7 cellular contexts compared by ENCODE assay signal in the genomic region with DNA sequence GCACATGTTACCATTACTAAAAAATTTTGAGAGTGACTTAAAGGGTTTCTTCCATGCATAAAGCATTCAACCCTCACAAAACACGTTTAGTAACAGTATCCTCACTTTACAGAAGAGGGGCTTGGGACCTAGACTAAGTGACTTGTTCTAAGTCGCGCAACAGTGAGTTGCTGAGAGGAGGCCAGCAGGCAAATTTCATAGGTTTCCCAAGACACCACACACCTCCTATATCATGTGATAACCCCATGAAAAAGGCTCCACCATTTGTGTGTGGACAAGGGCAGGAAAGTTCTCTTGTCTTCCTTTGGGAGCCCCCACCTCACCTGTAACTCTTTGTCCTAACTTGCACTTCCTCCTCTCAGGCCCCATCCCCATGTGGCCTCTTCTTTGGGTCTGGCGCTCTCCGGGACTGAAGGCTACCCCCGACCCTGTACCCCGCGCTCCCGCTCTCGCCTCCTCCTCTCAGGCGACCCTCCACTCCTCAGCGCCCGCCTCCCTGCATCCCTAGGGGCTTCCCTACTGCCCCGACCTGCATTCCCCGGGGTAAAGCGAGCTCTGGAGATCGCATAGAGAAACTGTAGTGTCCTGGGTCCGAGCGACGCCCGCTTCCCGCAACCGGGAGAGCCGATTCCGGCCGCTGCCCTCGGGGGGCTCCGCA. TPM values are rescaled to one million over a fixed set of nuclear protein-coding genes. Genes with fewer than 3 reads are reported as not detected.
DNase-seq lines count a peak whose midpoint lies in the region; ATAC-seq and TF ChIP-seq lines count a peak whose summit lies in the region.

No MANE protein-coding gene starts in this region.

- no peak for TF ChIP-seq CTCF in GM12875 (IDR thresholded peaks at IDR 0.05; ENCODE audit: borderline replicate concordance, insufficient read depth, low read depth, low read length)

- H3K36me3 ChIP-seq in duodenal mucosa (ENCODE audit: control insufficient read depth in 1 of 2, insufficient read depth in 2 of 2, low read length in 2 of 2): peaks cover 50 to 57% of the 10 kb centered on the region in 2 donors

- H3K4me3 ChIP-seq in GM12875 (ENCODE audit: low read depth, low read length) (peak overlapping the region; percentile 67), duodenal mucosa (ENCODE audit: low read depth in 1 of 2, low read length in 2 of 2) (peak overlapping the region; percentile 90 to 99)

- H3K4me1 ChIP-seq in duodenal mucosa (ENCODE audit: control insufficient read depth in 1 of 2, insufficient read depth in 2 of 2, low read length in 2 of 2): peaks cover 32 to 44% of the 10 kb centered on the region in 2 donors

- peaks cover 66% of the 10 kb centered on the region for H3K36me3 Mint-ChIP-seq in natural killer cell treated with Interleukin-12 subunit alpha and Interleukin-12 subunit beta and Interleukin-15 and Interleukin-18, amount 100 ng/mL, for 72 hours

- H3K4me3 Mint-ChIP-seq in natural killer cell treated with Interleukin-12 subunit alpha and Interleukin-12 subunit beta and Interleukin-15 and Interleukin-18, amount 100 ng/mL, for 72 hours: peak overlapping the region; percentile 95

- H3K27me3 Mint-ChIP-seq in natural killer cell treated with Interleukin-12 subunit alpha and Interleukin-12 subunit beta and Interleukin-15 and Interleukin-18, amount 100 ng/mL, for 72 hours: no peaks in the 10 kb centered on the region

- ATAC-seq in natural killer cell treated with Interleukin-12 subunit alpha and Interleukin-12 subunit beta and Interleukin-15 and Interleukin-18, amount 100 ng/mL, for 72 hours: no peak
- ATAC-seq in HG02642 (IDR thresholded peaks at IDR 0.05; ENCODE audit: poor library complexity, unreplicated experiment) (no peak), GM18505 (IDR thresholded peaks at IDR 0.05; ENCODE audit: unreplicated experiment) (no peak)

- H3K4me1 Mint-ChIP-seq in natural killer cell treated with Interleukin-12 subunit alpha and Interleukin-12 subunit beta and Interleukin-15 and Interleukin-18, amount 100 ng/mL, for 72 hours (ENCODE audit: low read depth in 2 of 2): peaks cover 73 to 75% of the 10 kb centered on the region in 2 donors

- TF ChIP-seq POLR2A in GM18505 (IDR thresholded peaks at IDR 0.05; ENCODE audit: borderline replicate concordance, extremely low read depth, insufficient read depth, insufficient read length): no peak

- H3K27ac ChIP-seq in duodenal mucosa (ENCODE audit: low read depth, low read length): peak overlapping the region; percentile 93

- H3K27me3 ChIP-seq in duodenal mucosa (ENCODE audit: control insufficient read depth in 1 of 2, insufficient read depth in 2 of 2, low read length in 2 of 2): no peaks in the 10 kb centered on the region

- DNase-seq in NCI-H2227 treated with DMSO at 0.1 percent for 48 hours (lab: John Stamatoyannopoulos, UW) (peak; percentile 16), NCI-H1105 treated with DMSO at 0.1 percent for 48 hours (lab: John Stamatoyannopoulos, UW) (no peak)
- DNase-seq in natural killer cell treated with Interleukin-12 subunit alpha and Interleukin-12 subunit beta and Interleukin-15 and Interleukin-18, amount 100 ng/mL, for 72 hours (ENCODE audit: low spot score): no peak

- H3K9me3 ChIP-seq in duodenal mucosa (ENCODE audit: control insufficient read depth in 1 of 2, low read length in 2 of 2): no peaks in the 10 kb centered on the region

- no peaks in the 10 kb centered on the region for H3K9me3 Mint-ChIP-seq in natural killer cell treated with Interleukin-12 subunit alpha and Interleukin-12 subunit beta and Interleukin-15 and Interleukin-18, amount 100 ng/mL, for 72 hours

- peak overlapping the region; percentile 89 to 97 for H3K9ac ChIP-seq in duodenal mucosa (ENCODE audit: low read depth in 1 of 2, low read length in 2 of 2)

- peak overlapping the region; percentile 98 to 100 for H3K27ac Mint-ChIP-seq in natural killer cell treated with Interleukin-12 subunit alpha and Interleukin-12 subunit beta and Interleukin-15 and Interleukin-18, amount 100 ng/mL, for 72 hours

RNA-seq across cellular contexts. Expression of a gene that starts 0.4 kb away (rescaled TPM):
- 100 to 1,000 TPM; 259 to 356 TPM for total RNA-seq in natural killer cell treated with Interleukin-12 subunit alpha and Interleukin-12 subunit beta and Interleukin-15 and Interleukin-18, amount 100 ng/mL, for 72 hours

RNA-seq across cellular contexts. Expression of a gene that starts 4.9 kb away (rescaled TPM):
- 100 to 1,000 TPM; 220 to 252 TPM for total RNA-seq in natural killer cell treated with Interleukin-12 subunit alpha and Interleukin-12 subunit beta and Interleukin-15 and Interleukin-18, amount 100 ng/mL, for 72 hours

RNA-seq across cellular contexts. Expression of a gene that starts 10.1 kb away (rescaled TPM):
- total RNA-seq in natural killer cell treated with Interleukin-12 subunit alpha and Interleukin-12 subunit beta and Interleukin-15 and Interleukin-18, amount 100 ng/mL, for 72 hours: 100 to 1,000 TPM; 512 to 588 TPM

RNA-seq across cellular contexts. Expression of a gene that starts 10.5 kb away (rescaled TPM):
- total RNA-seq in natural killer cell treated with Interleukin-12 subunit alpha and Interleukin-12 subunit beta and Interleukin-15 and Interleukin-18, amount 100 ng/mL, for 72 hours: 100 to 1,000 TPM; 212 to 401 TPM

RNA-seq across cellular contexts. Expression of a gene that starts 26.6 kb away (rescaled TPM):
- total RNA-seq in natural killer cell treated with Interleukin-12 subunit alpha and Interleukin-12 subunit beta and Interleukin-15 and Interleukin-18, amount 100 ng/mL, for 72 hours: 10 to 100 TPM in 1 of 2 donors, 1 to 10 TPM in 1; 3.3 to 13.9 TPM
